In the genomic region with DNA sequence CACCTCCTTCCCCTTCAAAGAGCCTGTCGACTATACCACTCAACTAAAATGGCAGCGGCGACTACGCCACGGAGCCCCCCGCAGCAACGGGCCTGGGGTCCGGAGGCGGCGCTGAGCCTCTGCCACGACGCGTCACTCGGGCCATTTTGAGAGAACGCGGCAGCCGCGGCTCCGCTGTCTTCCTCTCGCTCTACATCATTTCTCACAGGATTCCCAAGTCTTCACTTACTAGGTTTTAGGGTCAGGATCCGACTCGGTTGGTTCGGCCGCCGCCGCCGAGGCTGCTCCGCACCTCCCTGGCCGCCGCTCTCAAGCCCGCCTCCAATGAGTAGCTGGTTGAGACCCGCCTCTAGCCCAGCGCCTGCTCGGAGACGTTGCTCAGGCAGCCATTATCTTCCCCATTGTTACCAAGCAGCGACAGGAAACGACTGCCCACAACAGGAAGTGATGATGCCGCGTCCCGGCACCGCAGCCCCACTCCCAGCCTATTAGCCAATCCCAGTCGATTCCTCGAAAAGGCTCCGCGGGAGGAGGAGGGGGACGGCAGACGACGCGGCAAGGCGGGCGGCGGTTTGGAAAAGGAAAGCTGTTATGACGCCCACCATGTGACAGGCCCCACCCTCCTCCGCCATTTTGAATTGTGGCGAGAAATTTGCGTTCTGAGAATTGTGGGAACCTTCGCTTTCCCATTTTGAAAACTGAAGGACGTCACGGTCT, we compare ENCODE assay signal across 1 cellular context.
TF ChIP-seq lines count a peak whose summit lies in the region.

A gene with protein sequence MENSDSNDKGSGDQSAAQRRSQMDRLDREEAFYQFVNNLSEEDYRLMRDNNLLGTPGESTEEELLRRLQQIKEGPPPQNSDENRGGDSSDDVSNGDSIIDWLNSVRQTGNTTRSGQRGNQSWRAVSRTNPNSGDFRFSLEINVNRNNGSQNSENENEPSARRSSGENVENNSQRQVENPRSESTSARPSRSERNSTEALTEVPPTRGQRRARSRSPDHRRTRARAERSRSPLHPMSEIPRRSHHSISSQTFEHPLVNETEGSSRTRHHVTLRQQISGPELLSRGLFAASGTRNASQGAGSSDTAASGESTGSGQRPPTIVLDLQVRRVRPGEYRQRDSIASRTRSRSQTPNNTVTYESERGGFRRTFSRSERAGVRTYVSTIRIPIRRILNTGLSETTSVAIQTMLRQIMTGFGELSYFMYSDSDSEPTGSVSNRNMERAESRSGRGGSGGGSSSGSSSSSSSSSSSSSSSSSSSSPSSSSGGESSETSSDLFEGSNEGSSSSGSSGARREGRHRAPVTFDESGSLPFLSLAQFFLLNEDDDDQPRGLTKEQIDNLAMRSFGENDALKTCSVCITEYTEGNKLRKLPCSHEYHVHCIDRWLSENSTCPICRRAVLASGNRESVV (minus strand): TSS at position 432 of the 717 bp plus-strand sequence. CDS start 18,647 bp downstream, outside the sequence.

TF ChIP-seq in GM23338, 12 proteins besides CTCF, POLR2A, EP300 and RAD21 (continued from another document):
- TF ChIP-seq, protein P1, sequence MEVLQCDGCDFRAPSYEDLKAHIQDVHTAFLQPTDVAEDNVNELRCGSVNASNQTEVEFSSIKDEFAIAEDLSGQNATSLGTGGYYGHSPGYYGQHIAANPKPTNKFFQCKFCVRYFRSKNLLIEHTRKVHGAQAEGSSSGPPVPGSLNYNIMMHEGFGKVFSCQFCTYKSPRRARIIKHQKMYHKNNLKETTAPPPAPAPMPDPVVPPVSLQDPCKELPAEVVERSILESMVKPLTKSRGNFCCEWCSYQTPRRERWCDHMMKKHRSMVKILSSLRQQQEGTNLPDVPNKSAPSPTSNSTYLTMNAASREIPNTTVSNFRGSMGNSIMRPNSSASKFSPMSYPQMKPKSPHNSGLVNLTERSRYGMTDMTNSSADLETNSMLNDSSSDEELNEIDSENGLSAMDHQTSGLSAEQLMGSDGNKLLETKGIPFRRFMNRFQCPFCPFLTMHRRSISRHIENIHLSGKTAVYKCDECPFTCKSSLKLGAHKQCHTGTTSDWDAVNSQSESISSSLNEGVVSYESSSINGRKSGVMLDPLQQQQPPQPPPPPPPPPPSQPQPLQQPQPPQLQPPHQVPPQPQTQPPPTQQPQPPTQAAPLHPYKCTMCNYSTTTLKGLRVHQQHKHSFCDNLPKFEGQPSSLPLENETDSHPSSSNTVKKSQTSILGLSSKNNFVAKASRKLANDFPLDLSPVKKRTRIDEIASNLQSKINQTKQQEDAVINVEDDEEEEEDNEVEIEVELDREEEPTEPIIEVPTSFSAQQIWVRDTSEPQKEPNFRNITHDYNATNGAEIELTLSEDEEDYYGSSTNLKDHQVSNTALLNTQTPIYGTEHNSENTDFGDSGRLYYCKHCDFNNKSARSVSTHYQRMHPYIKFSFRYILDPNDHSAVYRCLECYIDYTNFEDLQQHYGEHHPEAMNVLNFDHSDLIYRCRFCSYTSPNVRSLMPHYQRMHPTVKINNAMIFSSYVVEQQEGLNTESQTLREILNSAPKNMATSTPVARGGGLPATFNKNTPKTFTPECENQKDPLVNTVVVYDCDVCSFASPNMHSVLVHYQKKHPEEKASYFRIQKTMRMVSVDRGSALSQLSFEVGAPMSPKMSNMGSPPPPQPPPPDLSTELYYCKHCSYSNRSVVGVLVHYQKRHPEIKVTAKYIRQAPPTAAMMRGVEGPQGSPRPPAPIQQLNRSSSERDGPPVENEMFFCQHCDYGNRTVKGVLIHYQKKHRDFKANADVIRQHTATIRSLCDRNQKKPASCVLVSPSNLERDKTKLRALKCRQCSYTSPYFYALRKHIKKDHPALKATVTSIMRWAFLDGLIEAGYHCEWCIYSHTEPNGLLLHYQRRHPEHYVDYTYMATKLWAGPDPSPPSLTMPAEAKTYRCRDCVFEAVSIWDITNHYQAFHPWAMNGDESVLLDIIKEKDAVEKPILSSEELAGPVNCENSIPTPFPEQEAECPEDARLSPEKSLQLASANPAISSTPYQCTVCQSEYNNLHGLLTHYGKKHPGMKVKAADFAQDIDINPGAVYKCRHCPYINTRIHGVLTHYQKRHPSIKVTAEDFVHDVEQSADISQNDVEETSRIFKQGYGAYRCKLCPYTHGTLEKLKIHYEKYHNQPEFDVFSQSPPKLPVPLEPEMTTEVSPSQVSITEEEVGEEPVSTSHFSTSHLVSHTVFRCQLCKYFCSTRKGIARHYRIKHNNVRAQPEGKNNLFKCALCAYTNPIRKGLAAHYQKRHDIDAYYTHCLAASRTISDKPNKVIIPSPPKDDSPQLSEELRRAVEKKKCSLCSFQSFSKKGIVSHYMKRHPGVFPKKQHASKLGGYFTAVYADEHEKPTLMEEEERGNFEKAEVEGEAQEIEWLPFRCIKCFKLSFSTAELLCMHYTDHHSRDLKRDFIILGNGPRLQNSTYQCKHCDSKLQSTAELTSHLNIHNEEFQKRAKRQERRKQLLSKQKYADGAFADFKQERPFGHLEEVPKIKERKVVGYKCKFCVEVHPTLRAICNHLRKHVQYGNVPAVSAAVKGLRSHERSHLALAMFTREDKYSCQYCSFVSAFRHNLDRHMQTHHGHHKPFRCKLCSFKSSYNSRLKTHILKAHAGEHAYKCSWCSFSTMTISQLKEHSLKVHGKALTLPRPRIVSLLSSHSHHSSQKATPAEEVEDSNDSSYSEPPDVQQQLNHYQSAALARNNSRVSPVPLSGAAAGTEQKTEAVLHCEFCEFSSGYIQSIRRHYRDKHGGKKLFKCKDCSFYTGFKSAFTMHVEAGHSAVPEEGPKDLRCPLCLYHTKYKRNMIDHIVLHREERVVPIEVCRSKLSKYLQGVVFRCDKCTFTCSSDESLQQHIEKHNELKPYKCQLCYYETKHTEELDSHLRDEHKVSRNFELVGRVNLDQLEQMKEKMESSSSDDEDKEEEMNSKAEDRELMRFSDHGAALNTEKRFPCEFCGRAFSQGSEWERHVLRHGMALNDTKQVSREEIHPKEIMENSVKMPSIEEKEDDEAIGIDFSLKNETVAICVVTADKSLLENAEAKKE (CRISPR knock-in tag; IDR thresholded peaks at IDR 0.05) = no peak
- TF ChIP-seq EZH2phosphoT487 (IDR thresholded peaks at IDR 0.05; ENCODE audit: unreplicated experiment) = no peak
- TF ChIP-seq, protein P2, sequence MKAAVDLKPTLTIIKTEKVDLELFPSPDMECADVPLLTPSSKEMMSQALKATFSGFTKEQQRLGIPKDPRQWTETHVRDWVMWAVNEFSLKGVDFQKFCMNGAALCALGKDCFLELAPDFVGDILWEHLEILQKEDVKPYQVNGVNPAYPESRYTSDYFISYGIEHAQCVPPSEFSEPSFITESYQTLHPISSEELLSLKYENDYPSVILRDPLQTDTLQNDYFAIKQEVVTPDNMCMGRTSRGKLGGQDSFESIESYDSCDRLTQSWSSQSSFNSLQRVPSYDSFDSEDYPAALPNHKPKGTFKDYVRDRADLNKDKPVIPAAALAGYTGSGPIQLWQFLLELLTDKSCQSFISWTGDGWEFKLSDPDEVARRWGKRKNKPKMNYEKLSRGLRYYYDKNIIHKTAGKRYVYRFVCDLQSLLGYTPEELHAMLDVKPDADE (IDR thresholded peaks at IDR 0.05) = no peak
- peak; percentile 81 for TF ChIP-seq CREB1 (CRISPR knock-in tag; IDR thresholded peaks at IDR 0.05; ENCODE audit: low read depth)
- peak; percentile 72 for TF ChIP-seq POLR2AphosphoS5 (IDR thresholded peaks at IDR 0.05; ENCODE audit: low read depth)
- TF ChIP-seq JUNB (IDR thresholded peaks at IDR 0.05; ENCODE audit: unreplicated experiment) = no peak
- no peak for TF ChIP-seq STAT1 (IDR thresholded peaks at IDR 0.05; ENCODE audit: unreplicated experiment)
- TF ChIP-seq ZNF331 (CRISPR knock-in tag; IDR thresholded peaks at IDR 0.05; ENCODE audit: low read depth) = no peak
